ENCODE assay signal across 1 cellular context in the genomic region with DNA sequence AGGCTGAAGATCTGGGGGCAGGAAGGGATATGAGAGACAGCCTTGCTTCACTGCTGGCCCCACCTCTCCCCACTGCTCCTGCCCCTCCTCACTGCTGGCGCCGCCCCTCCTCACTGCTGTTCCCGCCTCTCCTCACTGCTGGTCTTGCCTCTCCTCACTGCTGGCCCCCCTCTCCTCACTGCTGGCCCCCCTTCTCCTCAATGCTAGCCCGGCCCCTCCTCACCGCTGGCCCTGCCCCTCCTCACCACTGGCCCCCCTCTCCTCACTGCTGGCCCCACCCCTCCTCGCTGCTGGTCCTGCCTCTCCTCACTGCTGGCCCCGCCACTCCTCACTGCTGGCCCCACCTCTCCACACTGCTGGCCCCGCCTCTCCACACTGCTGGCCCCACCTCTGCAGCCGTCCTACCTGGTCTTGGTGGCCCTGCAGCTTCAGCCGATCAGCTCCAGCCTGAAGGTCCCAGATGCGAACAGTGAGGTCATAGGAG.
TF ChIP-seq lines count a peak whose summit lies in the region.

No MANE protein-coding gene starts in this region.

TF ChIP-seq in GM23338, 12 proteins besides CTCF, POLR2A, EP300 and RAD21 (continued from another document):
- TF ChIP-seq, protein P1, sequence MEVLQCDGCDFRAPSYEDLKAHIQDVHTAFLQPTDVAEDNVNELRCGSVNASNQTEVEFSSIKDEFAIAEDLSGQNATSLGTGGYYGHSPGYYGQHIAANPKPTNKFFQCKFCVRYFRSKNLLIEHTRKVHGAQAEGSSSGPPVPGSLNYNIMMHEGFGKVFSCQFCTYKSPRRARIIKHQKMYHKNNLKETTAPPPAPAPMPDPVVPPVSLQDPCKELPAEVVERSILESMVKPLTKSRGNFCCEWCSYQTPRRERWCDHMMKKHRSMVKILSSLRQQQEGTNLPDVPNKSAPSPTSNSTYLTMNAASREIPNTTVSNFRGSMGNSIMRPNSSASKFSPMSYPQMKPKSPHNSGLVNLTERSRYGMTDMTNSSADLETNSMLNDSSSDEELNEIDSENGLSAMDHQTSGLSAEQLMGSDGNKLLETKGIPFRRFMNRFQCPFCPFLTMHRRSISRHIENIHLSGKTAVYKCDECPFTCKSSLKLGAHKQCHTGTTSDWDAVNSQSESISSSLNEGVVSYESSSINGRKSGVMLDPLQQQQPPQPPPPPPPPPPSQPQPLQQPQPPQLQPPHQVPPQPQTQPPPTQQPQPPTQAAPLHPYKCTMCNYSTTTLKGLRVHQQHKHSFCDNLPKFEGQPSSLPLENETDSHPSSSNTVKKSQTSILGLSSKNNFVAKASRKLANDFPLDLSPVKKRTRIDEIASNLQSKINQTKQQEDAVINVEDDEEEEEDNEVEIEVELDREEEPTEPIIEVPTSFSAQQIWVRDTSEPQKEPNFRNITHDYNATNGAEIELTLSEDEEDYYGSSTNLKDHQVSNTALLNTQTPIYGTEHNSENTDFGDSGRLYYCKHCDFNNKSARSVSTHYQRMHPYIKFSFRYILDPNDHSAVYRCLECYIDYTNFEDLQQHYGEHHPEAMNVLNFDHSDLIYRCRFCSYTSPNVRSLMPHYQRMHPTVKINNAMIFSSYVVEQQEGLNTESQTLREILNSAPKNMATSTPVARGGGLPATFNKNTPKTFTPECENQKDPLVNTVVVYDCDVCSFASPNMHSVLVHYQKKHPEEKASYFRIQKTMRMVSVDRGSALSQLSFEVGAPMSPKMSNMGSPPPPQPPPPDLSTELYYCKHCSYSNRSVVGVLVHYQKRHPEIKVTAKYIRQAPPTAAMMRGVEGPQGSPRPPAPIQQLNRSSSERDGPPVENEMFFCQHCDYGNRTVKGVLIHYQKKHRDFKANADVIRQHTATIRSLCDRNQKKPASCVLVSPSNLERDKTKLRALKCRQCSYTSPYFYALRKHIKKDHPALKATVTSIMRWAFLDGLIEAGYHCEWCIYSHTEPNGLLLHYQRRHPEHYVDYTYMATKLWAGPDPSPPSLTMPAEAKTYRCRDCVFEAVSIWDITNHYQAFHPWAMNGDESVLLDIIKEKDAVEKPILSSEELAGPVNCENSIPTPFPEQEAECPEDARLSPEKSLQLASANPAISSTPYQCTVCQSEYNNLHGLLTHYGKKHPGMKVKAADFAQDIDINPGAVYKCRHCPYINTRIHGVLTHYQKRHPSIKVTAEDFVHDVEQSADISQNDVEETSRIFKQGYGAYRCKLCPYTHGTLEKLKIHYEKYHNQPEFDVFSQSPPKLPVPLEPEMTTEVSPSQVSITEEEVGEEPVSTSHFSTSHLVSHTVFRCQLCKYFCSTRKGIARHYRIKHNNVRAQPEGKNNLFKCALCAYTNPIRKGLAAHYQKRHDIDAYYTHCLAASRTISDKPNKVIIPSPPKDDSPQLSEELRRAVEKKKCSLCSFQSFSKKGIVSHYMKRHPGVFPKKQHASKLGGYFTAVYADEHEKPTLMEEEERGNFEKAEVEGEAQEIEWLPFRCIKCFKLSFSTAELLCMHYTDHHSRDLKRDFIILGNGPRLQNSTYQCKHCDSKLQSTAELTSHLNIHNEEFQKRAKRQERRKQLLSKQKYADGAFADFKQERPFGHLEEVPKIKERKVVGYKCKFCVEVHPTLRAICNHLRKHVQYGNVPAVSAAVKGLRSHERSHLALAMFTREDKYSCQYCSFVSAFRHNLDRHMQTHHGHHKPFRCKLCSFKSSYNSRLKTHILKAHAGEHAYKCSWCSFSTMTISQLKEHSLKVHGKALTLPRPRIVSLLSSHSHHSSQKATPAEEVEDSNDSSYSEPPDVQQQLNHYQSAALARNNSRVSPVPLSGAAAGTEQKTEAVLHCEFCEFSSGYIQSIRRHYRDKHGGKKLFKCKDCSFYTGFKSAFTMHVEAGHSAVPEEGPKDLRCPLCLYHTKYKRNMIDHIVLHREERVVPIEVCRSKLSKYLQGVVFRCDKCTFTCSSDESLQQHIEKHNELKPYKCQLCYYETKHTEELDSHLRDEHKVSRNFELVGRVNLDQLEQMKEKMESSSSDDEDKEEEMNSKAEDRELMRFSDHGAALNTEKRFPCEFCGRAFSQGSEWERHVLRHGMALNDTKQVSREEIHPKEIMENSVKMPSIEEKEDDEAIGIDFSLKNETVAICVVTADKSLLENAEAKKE (CRISPR knock-in tag; IDR thresholded peaks at IDR 0.05) = no peak
- no peak for TF ChIP-seq STAT1 (IDR thresholded peaks at IDR 0.05; ENCODE audit: unreplicated experiment)
- no peak for TF ChIP-seq EZH2phosphoT487 (IDR thresholded peaks at IDR 0.05; ENCODE audit: unreplicated experiment)
